Comparison of ENCODE assay signal across 20 cellular contexts in the genomic region with DNA sequence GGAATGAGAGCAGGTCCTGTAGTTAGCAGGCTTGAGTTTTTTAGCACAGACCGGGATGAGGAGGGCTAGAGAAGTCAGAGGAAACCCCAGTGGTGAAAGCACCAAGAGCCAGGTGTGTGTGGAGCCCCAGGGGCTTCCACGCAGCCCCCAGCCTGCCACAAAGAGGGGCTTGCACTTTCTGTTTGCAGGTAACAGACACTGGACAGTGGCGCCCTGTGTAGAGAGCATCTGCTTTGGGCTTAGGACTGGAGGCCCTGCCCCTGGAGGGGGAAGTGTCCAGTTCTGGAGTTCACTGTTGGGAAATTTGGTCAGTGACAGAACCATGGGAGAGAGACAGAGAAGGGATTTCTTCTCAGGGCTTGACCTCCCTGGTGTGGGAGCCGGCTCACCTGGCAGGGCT. TPM values are rescaled to one million over a fixed set of nuclear protein-coding genes. Genes with fewer than 3 reads are reported as not detected.
"Had no signal": no experiment of that assay in that cellular context is flagged by ENCODE, and none has a peak within 500 bp of the region (broad histone marks: within the 10 kb centered on the region; RNA-seq: fewer than 3 reads in every experiment).

No MANE protein-coding gene starts in this region.

- H3K4me1 ChIP-seq: right lobe of liver had no signal

- H3K4me3 ChIP-seq: esophagus muscularis mucosa, psoas muscle, right lobe of liver, spleen, thoracic aorta had no signal

- H3K27me3 ChIP-seq: esophagus muscularis mucosa, right lobe of liver, spleen had no signal

- H3K4me3 Mint-ChIP-seq: activated naive CD4-positive, alpha-beta T cell treated with anti-CD3 and anti-CD28 coated beads, Interleukin-2, amount 50 U/mL, for 24 hours; natural killer cell had no signal

- DNase-seq: activated CD4-positive, alpha-beta T cell treated with anti-CD3 and anti-CD28 coated beads, Interleukin-2, amount 50 U/mL, for 1 hour; activated CD4-positive, CD25-positive, alpha-beta regulatory T cell; activated T-cell treated with anti-CD3 and anti-CD28 coated beads for 4 hours; amygdala; cortex of kidney; natural killer cell; psoas muscle; right lobe of liver; spleen; stimulated activated CD4-positive, alpha-beta T cell treated with anti-CD3 and anti-CD28 coated beads, Interleukin-1b, Interleukin-23, amount 100 ng/mL, for 48 hours; stimulated activated naive CD4-positive, alpha-beta T cell treated with Interleukin-2 at 50 U/mL for 16 hours had no signal

- H3K9me3 ChIP-seq: esophagus muscularis mucosa, psoas muscle, right lobe of liver, spleen, thoracic aorta had no signal

- H3K9me3 Mint-ChIP-seq: activated naive CD4-positive, alpha-beta T cell treated with anti-CD3 and anti-CD28 coated beads, Interleukin-2, amount 50 U/mL, for 24 hours; natural killer cell had no signal

- H3K27ac ChIP-seq: esophagus muscularis mucosa, psoas muscle, right lobe of liver, spleen, thoracic aorta had no signal

- H3K27me3 Mint-ChIP-seq: activated naive CD4-positive, alpha-beta T cell treated with anti-CD3 and anti-CD28 coated beads, Interleukin-2, amount 50 U/mL, for 24 hours had no signal

- H3K27ac Mint-ChIP-seq: activated naive CD4-positive, alpha-beta T cell treated with anti-CD3 and anti-CD28 coated beads, Interleukin-2, amount 50 U/mL, for 24 hours had no signal

- ATAC-seq: natural killer cell had no signal

RNA-seq across cellular contexts. Expression of a gene that starts 19.5 kb away (rescaled TPM):
- total RNA-seq: activated CD8-positive, alpha-beta memory T cell treated with anti-CD3 and anti-CD28 coated beads for 36 hours; fibroblast of villous mesenchyme; lung microvascular endothelial cell; mononuclear cell; natural killer cell; SK-MEL-5 had no signal

RNA-seq across cellular contexts. Expression of a gene that starts 52.7 kb away (rescaled TPM):
- total RNA-seq: activated CD8-positive, alpha-beta memory T cell treated with anti-CD3 and anti-CD28 coated beads for 36 hours; esophagus muscularis mucosa; fibroblast of villous mesenchyme; lung microvascular endothelial cell; mononuclear cell; natural killer cell; omental fat pad; psoas muscle; right lobe of liver; SK-MEL-5; spleen had no signal
